ENCODE assay signal across 17 cellular contexts in the genomic region with DNA sequence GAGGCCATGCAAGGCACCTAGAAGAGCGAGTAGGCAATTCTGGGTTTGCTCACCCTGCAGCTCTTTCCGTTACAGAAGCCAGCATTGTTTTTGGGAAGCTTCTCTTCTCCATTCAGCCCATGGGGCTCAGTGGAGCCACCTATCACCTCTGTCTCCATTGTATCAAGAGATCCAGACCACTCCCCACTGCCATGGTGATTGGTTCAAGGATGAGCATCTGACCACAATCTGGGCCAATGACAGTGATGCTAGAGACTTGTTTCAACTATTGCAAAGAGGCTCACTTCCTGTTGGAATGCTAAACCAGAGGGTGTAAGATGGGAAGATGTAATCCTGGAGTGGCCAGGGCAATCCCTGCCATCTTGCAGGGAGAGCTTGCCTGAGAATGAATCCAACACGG. TPM values are rescaled to one million over a fixed set of nuclear protein-coding genes. Genes with fewer than 3 reads are reported as not detected.
DNase-seq lines count a peak whose midpoint lies in the region; ATAC-seq, FAIRE-seq and TF ChIP-seq lines count a peak whose summit lies in the region.
"Had no signal": no experiment of that assay in that cellular context is flagged by ENCODE, and none has a peak within 500 bp of the region (broad histone marks: within the 10 kb centered on the region; RNA-seq: fewer than 3 reads in every experiment).

No MANE protein-coding gene starts in this region.

- H3K4me2 ChIP-seq in GM12878 (ENCODE audit: control insufficient read depth, insufficient read depth), result no peak overlapping the region

- no peaks in the 10 kb centered on the region for H3K79me2 ChIP-seq in GM12878 (ENCODE audit: control insufficient read depth, insufficient read depth, low read length)

- POLR2A ChIA-PET in GM12878 (lab: Charles Lee), result interaction anchor here (0.6 kb wide), 1 partner anchor 52 kb away, joined by 3 read pairs; no protein-coding TSS in a partner anchor

- H3K9me3 ChIP-seq in ES-I3 (ENCODE audit: control insufficient read depth, insufficient read depth, low read length), result no peaks in the 10 kb centered on the region
- H3K9me3 ChIP-seq in GM12878 (replicated peaks; ENCODE audit: control insufficient read depth, insufficient read depth, low read length), result no peaks in the 10 kb centered on the region

- H3K9ac ChIP-seq in ES-I3 (ENCODE audit: low read depth, low read length) (peak overlapping the region; percentile 26; the same call in 1 of the 2 replicates), GM12878 (ENCODE audit: control insufficient read depth, insufficient read depth, low read length) (no peak overlapping the region)

- DNase-seq in A172 (ENCODE audit: low spot score) (peak; percentile 27), NCI-H146 (lab: John Stamatoyannopoulos, UW) (peak; percentile 27), GM12878 (ENCODE audit: low read depth, low spot score) (no peak), NCI-H1436 treated with DMSO at 0.1 percent for 48 hours (lab: John Stamatoyannopoulos, UW) (no peak), lower leg skin (ENCODE audit: low spot score in 2 of 2) (no peak), NCI-H2171 (lab: John Stamatoyannopoulos, UW) (no peak)
- DNase-seq: activated CD4-positive, alpha-beta T cell treated with anti-CD3 and anti-CD28 coated beads, Interleukin-2, amount 10 ng/mL, durations not matched to agents 7 days and 5 days; anterior cingulate cortex; foreskin fibroblast; NCI-H1930; retina; stimulated activated CD4-positive, alpha-beta T cell treated with anti-CD3 and anti-CD28 coated beads, Interleukin-4, amount 100 ng/mL, for 24 hours; stimulated activated naive B cell treated with anti-CD40 and anti-IgM and Interleukin-4, amounts not matched to agents 10 μg/mL and 1 μg/mL and 100 μg/mL, for 72 hours had no signal

- no peaks in the 10 kb centered on the region for H4K20me1 ChIP-seq in GM12878 (ENCODE audit: control insufficient read depth, insufficient read depth)

- CTCF ChIA-PET in GM12878 (lab: Yijun Ruan, JAX), result interaction anchor here (1.5 kb wide), 1 partner anchor 9 kb away, joined by 4 read pairs; no protein-coding TSS in a partner anchor

- ATAC-seq in GM12878 (peak; percentile 61; the same call in 2 of the 3 replicates), HG03439 (IDR thresholded peaks at IDR 0.05; ENCODE audit: unreplicated experiment) (no peak)
- ATAC-seq: stimulated activated naive B cell treated with anti-CD40 and anti-IgM and Interleukin-4, amounts not matched to agents 10 μg/mL and 1 μg/mL and 100 μg/mL, for 72 hours had no signal

- no peak overlapping the region for H3K27ac ChIP-seq in GM12878 (ENCODE audit: control insufficient read depth, insufficient read depth)

- BruUV-seq in GM12878 (replicated peaks; lab: Mats Ljungman, UMichigan), result no TSS peak

- intact Hi-C loops in GM12878 (cut with micrococcal nuclease; ENCODE audit: unreplicated experiment) (no loop called here), lower leg skin (cut with DNase I; ENCODE audit: low total_unique reads) (no loop called here)

- TF ChIP-seq RAD21 in GM12878 (IDR thresholded peaks at IDR 0.05; ENCODE audit: insufficient read depth, low read depth, low read length), result no peak

- SMC1A ChIA-PET in GM12878 (lab: Charles Lee; ENCODE audit: uncharacterized antibody, unreplicated experiment), result interaction anchor here (0.7 to 1.4 kb wide), 3 partner anchors 10 to 61 kb away, joined by 3 read pairs; partner anchors contain the start of gene NECAP2

- H3K4me3 ChIP-seq in GM12878 (no peak overlapping the region), lower leg skin (ENCODE audit: low read depth, poor library complexity, severe bottlenecking) (no peak overlapping the region)

- 77% methylated on average over 3 of the region's 3 CpGs for WGBS in GM12878 (ENCODE audit: insufficient coverage, insufficient replicate concordance, low lambda C conversion rate, missing lambda C conversion rate)
- WGBS in lower leg skin, 2 donors, result 81 to 89% methylated on average over 3 of the region's 3 CpGs

- peaks cover 5% of the 10 kb centered on the region; the same call in 1 of the 2 replicates for H3K4me1 ChIP-seq in ES-I3 (ENCODE audit: insufficient read depth, low read length)
- H3K4me1 ChIP-seq in GM12878 (ENCODE audit: control insufficient read depth, insufficient read depth, low read length), result peaks cover 9% of the 10 kb centered on the region

- in situ Hi-C loops in GM12878 (cut with MboI), result no loop called here

- no peak for FAIRE-seq in GM12878 (lab: Jason Lieb, UNC)

- no peak for TF ChIP-seq EP300 in GM12878 (IDR thresholded peaks at IDR 0.05; ENCODE audit: borderline replicate concordance in 1 of 2, control insufficient read depth in 1 of 2, low read depth in 2 of 2, low read length in 2 of 2)

- H2AFZ ChIP-seq in GM12878 (ENCODE audit: control insufficient read depth, low read depth, low read length), result peak overlapping the region; percentile 10; the same call in 1 of the 2 replicates

- H3K27me3 ChIP-seq in GM12878 (replicated peaks in 1 of 2; ENCODE audit: control insufficient read depth in 2 of 2, insufficient read depth in 2 of 2, low read length in 1 of 2), result no peaks in the 10 kb centered on the region

- TF ChIP-seq POLR2A in GM12878 (IDR thresholded peaks at IDR 0.05; ENCODE audit: low read depth, low read length) (no peak), lower leg skin (IDR thresholded peaks at IDR 0.05) (no peak)

- RAD21 ChIA-PET in GM12878 (lab: Charles Lee; ENCODE audit: unreplicated experiment), result no interaction called here

- no peak for TF ChIP-seq CTCF in GM12878 (IDR thresholded peaks at IDR 0.05 in 2 of 3, conservative IDR thresholded peaks at IDR 0.05 in 1 of 3; ENCODE audit: control insufficient read depth in 2 of 3, extremely low read depth in 1 of 3, insufficient read depth in 1 of 3, low read depth in 3 of 3, low read length in 3 of 3)
- TF ChIP-seq CTCF in lower leg skin (IDR thresholded peaks at IDR 0.05), result no peak

- no peaks in the 10 kb centered on the region for H3K36me3 ChIP-seq in ES-I3 (ENCODE audit: insufficient read depth, low read length)
- no peaks in the 10 kb centered on the region for H3K36me3 ChIP-seq in GM12878 (ENCODE audit: control insufficient read depth in 2 of 2, insufficient read depth in 2 of 2, low read length in 1 of 2)

TF ChIP-seq in GM12878, 131 proteins besides CTCF, POLR2A, EP300 and RAD21:
- TF ChIP-seq HDGF (IDR thresholded peaks at IDR 0.05), result no peak
- TF ChIP-seq MTA2 (IDR thresholded peaks at IDR 0.05; ENCODE audit: low read depth), result no peak
- no peak for TF ChIP-seq YY1 (IDR thresholded peaks at IDR 0.05; ENCODE audit: low read depth, low read length)
- no peak for TF ChIP-seq FOXK2 (IDR thresholded peaks at IDR 0.05)
- no peak for TF ChIP-seq ZNF217 (IDR thresholded peaks at IDR 0.05)
- TF ChIP-seq SMAD1 (IDR thresholded peaks at IDR 0.05; ENCODE audit: low read depth, partially characterized antibody), result no peak
- no peak for TF ChIP-seq SMC3 (IDR thresholded peaks at IDR 0.05; ENCODE audit: borderline replicate concordance, low read length)
- TF ChIP-seq NFYA (IDR thresholded peaks at IDR 0.05; ENCODE audit: borderline replicate concordance, low read depth, low read length), result no peak
- no peak for TF ChIP-seq SMAD5 (IDR thresholded peaks at IDR 0.05; ENCODE audit: low read depth)
- no peak for TF ChIP-seq WRNIP1 (IDR thresholded peaks at IDR 0.05; ENCODE audit: borderline replicate concordance, low read depth, low read length)

RNA-seq across cellular contexts. Expression of gene SPATA21, which starts 6.6 kb away (rescaled TPM):
- not detected in 2 replicates for total RNA-seq in A172 (2014; rRNA removed; shearing (Covaris generic))
- total RNA-seq in GM12878 (2013; cell fraction: nucleolus; rRNA removed), result not detected in 2 replicates
- total RNA-seq in GM12878 (2014; rRNA removed) (0.28 and 0.33 TPM in 2 replicates), GM12878 (2014; rRNA removed; fragmentation: Illumina TruSeq; extraction: Trizol) (not detected in 2 replicates), GM12878 (2021) (0.05 TPM in 2 replicates), lower leg skin (not detected)
- not detected for polyA plus RNA-seq in GM12878 (2011; ENCODE audit: low read depth)
- polyA plus RNA-seq in GM12878 (2011; rRNA removed) (0.14 and 0.57 TPM in 2 replicates), GM12878 (2014; fragmentation: Illumina TruSeq; extraction: Trizol) (0.09 and 0.33 TPM in 2 replicates), GM12878 (2014; fragmentation: Nextera tagmentation; extraction: Ambion mirVana) (1 to 10 TPM in 1 of 2 experiments, under 1 TPM in 1; 0.24 to 1.1 TPM), GM12878 (2014; rRNA removed) (0.03 and 0.09 TPM in 2 replicates), GM12878 (2016; fragmentation: Nextera tagmentation; extraction: Ambion mirVana) (under 1 TPM; 0.19 to 0.60 TPM)
- 0.42 and 0.45 TPM in 2 replicates for polyA plus RNA-seq in GM12878 (2011; cell fraction: cytosol; rRNA removed)
- 2.0 and 2.6 TPM in 2 replicates for polyA plus RNA-seq in GM12878 (2011; cell fraction: nucleus; rRNA removed)
- 0.07 TPM in 1 of 2 replicates, not detected in the other for polyA plus RNA-seq in GM12878 (2012)
- polyA minus RNA-seq in GM12878 (2011; rRNA and poly(A)+ RNA removed), result 0.07 and 0.15 TPM in 2 replicates
- polyA minus RNA-seq in GM12878 (2011; cell fraction: cytosol; rRNA and poly(A)+ RNA removed), result not detected in 2 replicates
- polyA minus RNA-seq in GM12878 (2011; cell fraction: nucleus; rRNA and poly(A)+ RNA removed), result 0.24 TPM in 1 of 2 replicates, not detected in the other
- total RNA-seq: activated CD4-positive, alpha-beta T cell treated with anti-CD3 and anti-CD28 coated beads, Interleukin-2, amount 10 ng/mL, durations not matched to agents 7 days and 5 days; kidney epithelial cell; T-helper 1 cell treated with Interleukin-12 subunit alpha and Interleukin-12 subunit beta and Interleukin-4 antibody, amounts not matched to agents 30 ng/mL and 1 ng/mL, for 36 hours had no signal

RNA-seq across cellular contexts. Expression of gene NECAP2, which starts 9.9 kb away (rescaled TPM):
- total RNA-seq in A172 (2014; rRNA removed; shearing (Covaris generic)), result 68.2 and 80.5 TPM in 2 replicates
- 90.9 and 92.9 TPM in 2 replicates for total RNA-seq in GM12878 (2013; cell fraction: nucleolus; rRNA removed)
- total RNA-seq in GM12878 (2014; rRNA removed) (76.6 and 76.9 TPM in 2 replicates), GM12878 (2014; rRNA removed; fragmentation: Illumina TruSeq; extraction: Trizol) (53.1 and 56.2 TPM in 2 replicates), GM12878 (2021) (51.3 and 55.4 TPM in 2 replicates), lower leg skin (100 to 1,000 TPM in 1 of 4 donors, 10 to 100 TPM in 3; 74.7 to 108 (median 87.5) TPM)
- 34.9 TPM for polyA plus RNA-seq in GM12878 (2011; ENCODE audit: low read depth)
- polyA plus RNA-seq in GM12878 (2011; rRNA removed) (78.9 and 98.0 TPM in 2 replicates), GM12878 (2014; fragmentation: Illumina TruSeq; extraction: Trizol) (52.1 and 54.9 TPM in 2 replicates), GM12878 (2014; fragmentation: Nextera tagmentation; extraction: Ambion mirVana) (10 to 100 TPM; 16.3 to 21.1 TPM), GM12878 (2014; rRNA removed) (62.7 and 69.3 TPM in 2 replicates), GM12878 (2016; fragmentation: Nextera tagmentation; extraction: Ambion mirVana) (10 to 100 TPM; 58.7 to 59.2 TPM)
- polyA plus RNA-seq in GM12878 (2011; cell fraction: cytosol; rRNA removed), result 113 and 116 TPM in 2 replicates
- polyA plus RNA-seq in GM12878 (2011; cell fraction: nucleus; rRNA removed), result 88.8 and 94.5 TPM in 2 replicates
- 63.5 and 63.9 TPM in 2 replicates for polyA plus RNA-seq in GM12878 (2012)
- 61.8 and 105 TPM in 2 replicates for polyA minus RNA-seq in GM12878 (2011; rRNA and poly(A)+ RNA removed)
- polyA minus RNA-seq in GM12878 (2011; cell fraction: cytosol; rRNA and poly(A)+ RNA removed), result 24.5 and 33.2 TPM in 2 replicates
- 42.2 and 50.8 TPM in 2 replicates for polyA minus RNA-seq in GM12878 (2011; cell fraction: nucleus; rRNA and poly(A)+ RNA removed)

Comparison
In these comparisons a context has a peak if more than half of its experiments do, and no peak if none do; other contexts are left out.
1. DNase-seq: peak in A172 (single experiment) and NCI-H146 (single experiment); none in GM12878 (single experiment), NCI-H1436 treated with DMSO at 0.1 percent for 48 hours (single experiment), lower leg skin (0 of 2) and NCI-H2171 (single experiment).